2 cellular contexts compared by ENCODE assay signal in genomic region chr16:25181247-25181646, GRCh38.
TF ChIP-seq lines count a peak whose summit lies in the region.

No MANE protein-coding gene starts in this region.

TF ChIP-seq in HEK293, 187 proteins besides CTCF, POLR2A, EP300 and RAD21:
- TF ChIP-seq PRDM1 (tag by site-specific recombination; IDR thresholded peaks at IDR 0.05): peak; percentile 42; the same call in 1 of the 2 replicates

TF ChIP-seq in GM12878, 131 proteins besides CTCF, POLR2A, EP300 and RAD21:
- peak; percentile 15; the same call in 1 of the 2 replicates for TF ChIP-seq RUNX3 (IDR thresholded peaks at IDR 0.05; ENCODE audit: low read length)
